ENCODE assay signal across 7 cellular contexts in genomic region chr2:28869494-28870145, GRCh38. TPM values are rescaled to one million over a fixed set of nuclear protein-coding genes. Genes with fewer than 3 reads are reported as not detected.
DNase-seq lines count a peak whose midpoint lies in the region; ATAC-seq and TF ChIP-seq lines count a peak whose summit lies in the region.

No MANE protein-coding gene starts in this region.

- peaks cover 41% of the 10 kb centered on the region for H3K79me2 ChIP-seq in smooth muscle cell (ENCODE audit: low read depth)

- H3K27ac ChIP-seq in iPS DF 6.9 (ENCODE audit: low read length) (no peak overlapping the region), smooth muscle cell (ENCODE audit: low read depth) (peak overlapping the region; percentile 72)

- peak overlapping the region; percentile 62 for H3K4me3 ChIP-seq in GM12864 (ENCODE audit: low read depth, low read length)
- peak overlapping the region; percentile 99 for H3K4me3 ChIP-seq in Jurkat, Clone E6-1 (ENCODE audit: low read length)
- H3K4me3 ChIP-seq in iPS DF 6.9 (ENCODE audit: low read length): peak overlapping the region; percentile 77
- peak overlapping the region; percentile 68 for H3K4me3 ChIP-seq in smooth muscle cell

- H3K4me1 ChIP-seq in iPS DF 6.9 (ENCODE audit: control insufficient read depth, insufficient read depth, low read length) (no peaks in the 10 kb centered on the region), smooth muscle cell (ENCODE audit: low read depth) (peaks cover 8% of the 10 kb centered on the region)

- no peaks in the 10 kb centered on the region for H3F3A ChIP-seq in smooth muscle cell (ENCODE audit: low read depth)

- H3K27ac Mint-ChIP-seq in activated naive CD4-positive, alpha-beta T cell treated with anti-CD3 and anti-CD28 coated beads, Interleukin-2, amount 50 U/mL, for 72 hours: peak overlapping the region; percentile 98 to 99

- H3K4me2 ChIP-seq in smooth muscle cell: peak overlapping the region; percentile 93

- no peak for TF ChIP-seq CTCF in GM12864 (IDR thresholded peaks at IDR 0.05; ENCODE audit: low read depth, low read length, missing control alignments)
- no peak for TF ChIP-seq CTCF in smooth muscle cell (IDR thresholded peaks at IDR 0.05; ENCODE audit: borderline replicate concordance, insufficient read depth, poor library complexity, severe bottlenecking)

- DNase-seq in GM12864 (ENCODE audit: low read depth): no peak
- no peak for DNase-seq in Jurkat, Clone E6-1 (ENCODE audit: low read depth, low spot score)
- DNase-seq in activated naive CD4-positive, alpha-beta T cell treated with anti-CD3 and anti-CD28 coated beads, Interleukin-2, amount 50 U/mL, for 72 hours (ENCODE audit: low spot score in 2 of 2): no peak
- no peak for DNase-seq in iPS DF 6.9 (ENCODE audit: low read depth, low spot score)
- no peak for DNase-seq in smooth muscle cell (lab: John Stamatoyannopoulos, UW; ENCODE audit: unreplicated experiment)
- DNase-seq in T-helper 9 cell: no peak

- WGBS in iPS DF 6.9 (ENCODE audit: insufficient coverage, insufficient read length): no CpG with 5 or more reads among the region's 29 CpGs
- 1% methylated on average over 29 of the region's 29 CpGs for WGBS in smooth muscle cell (ENCODE audit: low lambda C conversion rate)

- peaks cover 18% of the 10 kb centered on the region in 2 donors for H3K36me3 Mint-ChIP-seq in activated naive CD4-positive, alpha-beta T cell treated with anti-CD3 and anti-CD28 coated beads, Interleukin-2, amount 50 U/mL, for 72 hours

- ATAC-seq in GM21529 (IDR thresholded peaks at IDR 0.05; ENCODE audit: unreplicated experiment): peak; percentile 18
- ATAC-seq in activated naive CD4-positive, alpha-beta T cell treated with anti-CD3 and anti-CD28 coated beads, Interleukin-2, amount 50 U/mL, for 72 hours: peak; percentile 1 to 57

- H3K9me3 ChIP-seq in iPS DF 6.9 (ENCODE audit: control insufficient read depth, insufficient read depth, low read length) (no peaks in the 10 kb centered on the region), smooth muscle cell (replicated peaks; ENCODE audit: low read depth) (no peaks in the 10 kb centered on the region)

- H2AFZ ChIP-seq in smooth muscle cell (ENCODE audit: low read depth): peak overlapping the region; percentile 56

- H3K27me3 ChIP-seq in iPS DF 6.9 (ENCODE audit: control insufficient read depth, insufficient read depth, low read length) (no peaks in the 10 kb centered on the region), smooth muscle cell (ENCODE audit: low read depth) (peaks cover 4% of the 10 kb centered on the region)

- peak overlapping the region; percentile 92 for H3K9ac ChIP-seq in smooth muscle cell (ENCODE audit: low read depth)

- H3K9me3 Mint-ChIP-seq in activated naive CD4-positive, alpha-beta T cell treated with anti-CD3 and anti-CD28 coated beads, Interleukin-2, amount 50 U/mL, for 72 hours: no peaks in the 10 kb centered on the region

- H3K36me3 ChIP-seq in iPS DF 6.9 (ENCODE audit: control insufficient read depth, insufficient read depth, low read length) (no peaks in the 10 kb centered on the region), smooth muscle cell (ENCODE audit: low read depth) (no peaks in the 10 kb centered on the region)

- peaks cover 3% of the 10 kb centered on the region for H4K20me1 ChIP-seq in smooth muscle cell (ENCODE audit: low read depth)

RNA-seq across cellular contexts. Expression of gene TRMT61B, which starts 0.5 kb away (rescaled TPM):
- 31.2 TPM for polyA plus RNA-seq in Jurkat, Clone E6-1 (2012; ENCODE audit: insufficient read depth, insufficient read length)
- 10 to 100 TPM; 12.2 to 18.9 TPM for total RNA-seq in activated naive CD4-positive, alpha-beta T cell treated with anti-CD3 and anti-CD28 coated beads, Interleukin-2, amount 50 U/mL, for 72 hours
- 6.5 and 13.1 TPM in 2 replicates for total RNA-seq in smooth muscle cell
- 8.5 and 9.7 TPM in 2 replicates for polyA plus RNA-seq in smooth muscle cell

RNA-seq across cellular contexts. Expression of gene WDR43, which starts 24.8 kb away (rescaled TPM):
- 50.7 TPM for polyA plus RNA-seq in Jurkat, Clone E6-1 (2012; ENCODE audit: insufficient read depth, insufficient read length)
- total RNA-seq in activated naive CD4-positive, alpha-beta T cell treated with anti-CD3 and anti-CD28 coated beads, Interleukin-2, amount 50 U/mL, for 72 hours: 100 to 1,000 TPM in 1 of 2 donors, 10 to 100 TPM in 1; 64.1 to 102 TPM
- 37.8 and 44.9 TPM in 2 replicates for total RNA-seq in smooth muscle cell
- 12.5 and 27.5 TPM in 2 replicates for polyA plus RNA-seq in smooth muscle cell

RNA-seq across cellular contexts. Expression of gene SPDYA, which starts 59.0 kb away (rescaled TPM):
- polyA plus RNA-seq in Jurkat, Clone E6-1 (2012; ENCODE audit: insufficient read depth, insufficient read length): 0.87 TPM
- 1 to 10 TPM; 1.8 to 2.0 TPM for total RNA-seq in activated naive CD4-positive, alpha-beta T cell treated with anti-CD3 and anti-CD28 coated beads, Interleukin-2, amount 50 U/mL, for 72 hours
- total RNA-seq in smooth muscle cell: 1.2 and 1.9 TPM in 2 replicates
- polyA plus RNA-seq in smooth muscle cell: 0.56 and 1.9 TPM in 2 replicates
